In genomic region chr14:22689186-22689585, GRCh38 we compare ENCODE assay signal across 10 cellular contexts. TPM values are rescaled to one million over a fixed set of nuclear protein-coding genes. Genes with fewer than 3 reads are reported as not detected.
DNase-seq lines count a peak whose midpoint lies in the region; ATAC-seq and TF ChIP-seq lines count a peak whose summit lies in the region.
"Had no signal": no experiment of that assay in that cellular context is flagged by ENCODE, and none has a peak within 500 bp of the region (broad histone marks: within the 10 kb centered on the region; RNA-seq: fewer than 3 reads in every experiment).

No MANE protein-coding gene starts in this region.

- BruUV-seq in A673 (replicated peaks; lab: Mats Ljungman, UMichigan), result no TSS peak

- H3K4me1 ChIP-seq in A673 (ENCODE audit: insufficient read depth, low read length, poor library complexity, severe bottlenecking), result no peaks in the 10 kb centered on the region

- H3K9me3 ChIP-seq in A673 (ENCODE audit: low read depth, low read length, poor library complexity, severe bottlenecking), result peaks cover 5% of the 10 kb centered on the region

- H3K27me3 ChIP-seq in A673 (replicated peaks; ENCODE audit: insufficient read depth, low read depth, low read length, poor library complexity), result peaks cover 6% of the 10 kb centered on the region

- no peak for TF ChIP-seq CTCF in A673 (conservative IDR thresholded peaks at IDR 0.05; ENCODE audit: low read depth, low read length)

- CTCF ChIA-PET in A673 (lab: Charles Lee), result interaction anchor here (0.6 kb wide), 2 partner anchors 24 to 420 kb away, joined by 3 to 4 read pairs; no protein-coding TSS in a partner anchor

- ATAC-seq in HG02840 (IDR thresholded peaks at IDR 0.05; ENCODE audit: low FRiP score, unreplicated experiment) (no peak), HG03432 (IDR thresholded peaks at IDR 0.05; ENCODE audit: unreplicated experiment) (no peak), HG02884 (IDR thresholded peaks at IDR 0.05; ENCODE audit: unreplicated experiment) (no peak)

- no peaks in the 10 kb centered on the region for H3K36me3 ChIP-seq in A673 (ENCODE audit: insufficient read depth, low read length, poor library complexity, severe bottlenecking)

- no peak overlapping the region for H3K4me3 ChIP-seq in A673 (ENCODE audit: low read depth, low read length, poor library complexity, severe bottlenecking)

- in situ Hi-C loops in SK-MEL-5 (cut with HindIII; ENCODE audit: low pct_unique_long_range_greater_than_20kb, low sequenced_read_pairs), result no loop called here

- H3K27ac ChIP-seq in A673 (ENCODE audit: low read depth, low read length, poor library complexity, severe bottlenecking), result no peak overlapping the region

- DNase-seq in A673 (ENCODE audit: low spot score) (peak; percentile 80), GM04503 (ENCODE audit: low read depth) (peak; percentile 49), SK-MEL-5 (ENCODE audit: low read depth, low spot score) (peak; percentile 22), foreskin melanocyte (peak; percentile 29), mesenteric fat pad (ENCODE audit: low spot score) (no peak)
- DNase-seq: GOT3, NCI-H2107 had no signal

- POLR2A ChIA-PET in A673 (lab: Charles Lee; ENCODE audit: low non-redundant PET), result no interaction called here

- intact Hi-C loops in A673 (cut with micrococcal nuclease; ENCODE audit: unreplicated experiment), result no loop called here

RNA-seq across cellular contexts. Expression of gene OR6J1, which starts 45.0 kb away (rescaled TPM):
- not detected in 2 replicates for total RNA-seq in A673 (2021)
- total RNA-seq in SK-MEL-5 (2014; rRNA removed; shearing (Covaris generic)), result not detected in 2 replicates
- polyA plus RNA-seq in SK-MEL-5 (2015; cell fraction: cytosol; rRNA removed), result not detected in 2 replicates
- polyA plus RNA-seq in SK-MEL-5 (2015; cell fraction: nucleus; rRNA removed), result not detected in 2 replicates
- total RNA-seq in mesenteric fat pad, result not detected
